ENCODE assay signal across 33 cellular contexts in the genomic region with DNA sequence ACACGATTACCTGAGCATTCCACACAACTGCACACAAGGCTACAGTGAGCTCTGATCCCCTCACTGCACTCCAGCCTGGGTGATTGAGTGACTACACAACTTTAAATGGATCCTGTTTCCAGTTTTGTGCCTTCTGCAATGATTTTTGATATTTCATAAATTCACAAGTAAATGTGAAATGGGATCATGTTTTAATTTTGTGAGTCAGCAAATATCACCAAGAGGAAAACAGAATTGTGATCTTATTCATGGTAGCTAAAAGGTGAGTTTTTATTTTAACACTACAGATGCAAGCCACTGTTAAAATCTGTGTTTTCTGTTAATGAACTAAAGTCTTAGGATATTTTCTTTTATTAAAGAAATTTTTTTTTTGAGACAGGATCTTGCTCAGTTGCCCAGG.
"Had no signal": no experiment of that assay in that cellular context is flagged by ENCODE, and none has a peak within 500 bp of the region (broad histone marks: within the 10 kb centered on the region; RNA-seq: fewer than 3 reads in every experiment).

No MANE protein-coding gene starts in this region.

- H3K27ac ChIP-seq: ascending aorta, cardiac muscle cell, WERI-Rb-1 had no signal

- DNase-seq: activated CD4-positive, alpha-beta memory T cell treated with anti-CD3 and anti-CD28 coated beads, Interleukin-2, amount 10 ng/mL, durations not matched to agents 7 days and 5 days; activated CD4-positive, alpha-beta T cell treated with anti-CD3 and anti-CD28 coated beads for 1 hour; activated CD4-positive, alpha-beta T cell treated with anti-CD3 and anti-CD28 coated beads for 36 hours; activated CD4-positive, alpha-beta T cell treated with anti-CD3 and anti-CD28 coated beads for 48 hours; activated CD4-positive, alpha-beta T cell treated with anti-CD3 and anti-CD28 coated beads, Interleukin-2, amount 10 ng/mL, durations not matched to agents 7 days and 5 days; activated CD4-positive, alpha-beta T cell treated with anti-CD3 and anti-CD28 coated beads, Interleukin-2, amount 50 U/mL, for 48 hours; activated CD4-positive, CD25-positive, alpha-beta regulatory T cell; activated CD8-positive, alpha-beta memory T cell treated with anti-CD3 and anti-CD28 coated beads for 24 hours; activated CD8-positive, alpha-beta memory T cell treated with anti-CD3 and anti-CD28 coated beads, Interleukin-2, amount 10 ng/mL, durations not matched to agents 7 days and 5 days; activated CD8-positive, alpha-beta memory T cell treated with anti-CD3 and anti-CD28 coated beads, Interleukin-2, amount 50 U/mL, for 48 hours; activated CD8-positive, alpha-beta T cell treated with anti-CD3 and anti-CD28 coated beads, Interleukin-2, amount 10 ng/mL, durations not matched to agents 7 days and 5 days; activated effector memory CD4-positive, alpha-beta T cell treated with Interleukin-2 at 50 U/mL for 16 hours; activated gamma-delta T cell; activated naive CD4-positive, alpha-beta T cell treated with anti-CD3 and anti-CD28 coated beads, Interleukin-2, amount 10 ng/mL, durations not matched to agents 7 days and 5 days; activated naive CD4-positive, alpha-beta T cell treated with Interleukin-2 at 50 U/mL for 16 hours; activated naive CD8-positive, alpha-beta T cell treated with anti-CD3 and anti-CD28 coated beads, Interleukin-2, amount 10 ng/mL, durations not matched to agents 7 days and 5 days; activated naive CD8-positive, alpha-beta T cell treated with anti-CD3 and anti-CD28 coated beads, Interleukin-2, amount 50 U/mL, for 24 hours; activated T-cell treated with anti-CD3 and anti-CD28 coated beads, Interleukin-2, amount 50 U/mL, for 24 hours; activated T-cell treated with anti-CD3 and anti-CD28 coated beads, Interleukin-2, amount 50 U/mL, for 48 hours; amygdala; anterior cingulate cortex; caudate nucleus; cerebellar nuclear complex; T-helper 1 cell; T-helper 2 cell; T-helper 9 cell; WERI-Rb-1 had no signal

- H3K36me3 ChIP-seq: ascending aorta, cardiac muscle cell, WERI-Rb-1 had no signal

- H3K27me3 ChIP-seq: ascending aorta, cardiac muscle cell had no signal

- H3K4me3 ChIP-seq: ascending aorta, cardiac muscle cell had no signal

- H3K4me1 ChIP-seq: ascending aorta had no signal

- ATAC-seq: activated CD4-positive, alpha-beta T cell treated with anti-CD3 and anti-CD28 coated beads for 36 hours; activated CD4-positive, CD25-positive, alpha-beta regulatory T cell treated with anti-CD3 and anti-CD28 coated beads, Interleukin-2, amount 50 U/mL, for 24 hours; activated CD8-positive, alpha-beta memory T cell treated with anti-CD3 and anti-CD28 coated beads, Interleukin-2, amount 10 ng/mL, durations not matched to agents 7 days and 5 days; activated CD8-positive, alpha-beta T cell treated with anti-CD3 and anti-CD28 coated beads, Interleukin-2, amount 10 ng/mL, durations not matched to agents 7 days and 5 days; activated naive CD8-positive, alpha-beta T cell treated with anti-CD3 and anti-CD28 coated beads, Interleukin-2, amount 50 U/mL, for 24 hours; WTC11 had no signal

- H3K9me3 ChIP-seq: ascending aorta had no signal

- FAIRE-seq: bronchial epithelial cell, TTC549 had no signal
